ENCODE assay signal across 23 cellular contexts in genomic region chr14:66365388-66365787, GRCh38.
"Had no signal": no experiment of that assay in that cellular context is flagged by ENCODE, and none has a peak within 500 bp of the region (broad histone marks: within the 10 kb centered on the region; RNA-seq: fewer than 3 reads in every experiment).

No MANE protein-coding gene starts in this region.

- H3K9me3 ChIP-seq: breast epithelium, colonic mucosa had no signal

- H3K27me3 ChIP-seq: breast epithelium, colonic mucosa had no signal

- DNase-seq: activated B cell treated with CpG ODN at 0.5 μM for 24 hours; activated CD4-positive, alpha-beta memory T cell treated with anti-CD3 and anti-CD28 coated beads, Interleukin-2, amount 10 ng/mL, durations not matched to agents 7 days and 5 days; activated CD4-positive, alpha-beta T cell treated with anti-CD3 and anti-CD28 coated beads for 1 hour; activated CD4-positive, alpha-beta T cell treated with anti-CD3 and anti-CD28 coated beads, Interleukin-2, amount 10 ng/mL, durations not matched to agents 7 days and 5 days; activated gamma-delta T cell treated with Interleukin-2 at 50 U/mL for 16 hours; activated naive CD4-positive, alpha-beta T cell treated with anti-CD3 and anti-CD28 coated beads, Interleukin-2, amount 10 ng/mL, durations not matched to agents 7 days and 5 days; activated naive CD8-positive, alpha-beta T cell treated with anti-CD3 and anti-CD28 coated beads, Interleukin-2, amount 10 ng/mL, durations not matched to agents 7 days and 5 days; activated T-cell treated with anti-CD3 and anti-CD28 coated beads, Interleukin-2, amount 50 U/mL, for 72 hours; aorta; caudate nucleus; colonic mucosa; Karpas-422; NCI-H1105 treated with DMSO at 0.1 percent for 48 hours; NCI-H1436 treated with DMSO at 0.1 percent for 48 hours; NCI-H2081; NCI-H446 treated with DMSO at 0.1 percent for 48 hours; NCI-H774; NK-92 treated with Interleukin-12 subunit alpha and Interleukin-12 subunit beta, amount 100 ng/mL, for 24 hours; SHP77 treated with DMSO at 0.1 percent for 48 hours; T-helper 17 cell; T-helper 9 cell had no signal

- H3K4me3 ChIP-seq: breast epithelium, colonic mucosa had no signal

- H3K27ac Mint-ChIP-seq: activated B cell treated with CpG ODN at 0.5 μM for 24 hours; activated CD4-positive, alpha-beta memory T cell treated with anti-CD3 and anti-CD28 coated beads, Interleukin-2, amount 10 ng/mL, durations not matched to agents 7 days and 5 days; activated CD4-positive, alpha-beta T cell treated with anti-CD3 and anti-CD28 coated beads, Interleukin-2, amount 10 ng/mL, durations not matched to agents 7 days and 5 days; activated naive CD4-positive, alpha-beta T cell treated with anti-CD3 and anti-CD28 coated beads, Interleukin-2, amount 10 ng/mL, durations not matched to agents 7 days and 5 days; activated naive CD8-positive, alpha-beta T cell treated with anti-CD3 and anti-CD28 coated beads, Interleukin-2, amount 10 ng/mL, durations not matched to agents 7 days and 5 days; activated T-cell treated with anti-CD3 and anti-CD28 coated beads, Interleukin-2, amount 50 U/mL, for 72 hours; activated T-helper 2 cell treated with anti-CD3 and anti-CD28 coated beads, Interferon-gamma antibody, Interleukin-2, Interleukin-4, amounts not matched to agents 10 μg/mL and 5 μg/mL and 100 μg/mL, durations not matched to agents 14 hours and 24 hours and 36 hours; T-helper 17 cell had no signal

- H3K27ac ChIP-seq: breast epithelium, colonic mucosa had no signal

- H3K4me1 ChIP-seq: breast epithelium, colonic mucosa had no signal

- H3K4me1 Mint-ChIP-seq: activated B cell treated with CpG ODN at 0.5 μM for 24 hours; activated CD4-positive, alpha-beta memory T cell treated with anti-CD3 and anti-CD28 coated beads, Interleukin-2, amount 10 ng/mL, durations not matched to agents 7 days and 5 days; activated CD4-positive, alpha-beta T cell treated with anti-CD3 and anti-CD28 coated beads, Interleukin-2, amount 10 ng/mL, durations not matched to agents 7 days and 5 days; activated naive CD4-positive, alpha-beta T cell treated with anti-CD3 and anti-CD28 coated beads, Interleukin-2, amount 10 ng/mL, durations not matched to agents 7 days and 5 days; activated naive CD8-positive, alpha-beta T cell treated with anti-CD3 and anti-CD28 coated beads, Interleukin-2, amount 10 ng/mL, durations not matched to agents 7 days and 5 days; T-helper 17 cell had no signal

- ATAC-seq: activated T-cell treated with anti-CD3 and anti-CD28 coated beads, Interleukin-2, amount 50 U/mL, for 72 hours; T-helper 17 cell had no signal

- H3K36me3 Mint-ChIP-seq: activated naive CD4-positive, alpha-beta T cell treated with anti-CD3 and anti-CD28 coated beads, Interleukin-2, amount 10 ng/mL, durations not matched to agents 7 days and 5 days; activated naive CD8-positive, alpha-beta T cell treated with anti-CD3 and anti-CD28 coated beads, Interleukin-2, amount 10 ng/mL, durations not matched to agents 7 days and 5 days had no signal

- H3K36me3 ChIP-seq: breast epithelium, colonic mucosa had no signal

- H3K27me3 Mint-ChIP-seq: activated B cell treated with CpG ODN at 0.5 μM for 24 hours; activated naive CD8-positive, alpha-beta T cell treated with anti-CD3 and anti-CD28 coated beads, Interleukin-2, amount 10 ng/mL, durations not matched to agents 7 days and 5 days had no signal

- H3K9me3 Mint-ChIP-seq: activated B cell treated with CpG ODN at 0.5 μM for 24 hours; activated CD4-positive, alpha-beta memory T cell treated with anti-CD3 and anti-CD28 coated beads, Interleukin-2, amount 10 ng/mL, durations not matched to agents 7 days and 5 days; activated CD4-positive, alpha-beta T cell treated with anti-CD3 and anti-CD28 coated beads, Interleukin-2, amount 10 ng/mL, durations not matched to agents 7 days and 5 days; activated naive CD4-positive, alpha-beta T cell treated with anti-CD3 and anti-CD28 coated beads, Interleukin-2, amount 10 ng/mL, durations not matched to agents 7 days and 5 days; activated naive CD8-positive, alpha-beta T cell treated with anti-CD3 and anti-CD28 coated beads, Interleukin-2, amount 10 ng/mL, durations not matched to agents 7 days and 5 days; activated T-cell treated with anti-CD3 and anti-CD28 coated beads, Interleukin-2, amount 50 U/mL, for 72 hours; activated T-helper 2 cell treated with anti-CD3 and anti-CD28 coated beads, Interferon-gamma antibody, Interleukin-2, Interleukin-4, amounts not matched to agents 10 μg/mL and 5 μg/mL and 100 μg/mL, durations not matched to agents 14 hours and 24 hours and 36 hours had no signal

- H3K4me3 Mint-ChIP-seq: activated B cell treated with CpG ODN at 0.5 μM for 24 hours; activated CD4-positive, alpha-beta memory T cell treated with anti-CD3 and anti-CD28 coated beads, Interleukin-2, amount 10 ng/mL, durations not matched to agents 7 days and 5 days; activated CD4-positive, alpha-beta T cell treated with anti-CD3 and anti-CD28 coated beads, Interleukin-2, amount 10 ng/mL, durations not matched to agents 7 days and 5 days; activated naive CD4-positive, alpha-beta T cell treated with anti-CD3 and anti-CD28 coated beads, Interleukin-2, amount 10 ng/mL, durations not matched to agents 7 days and 5 days; activated naive CD8-positive, alpha-beta T cell treated with anti-CD3 and anti-CD28 coated beads, Interleukin-2, amount 10 ng/mL, durations not matched to agents 7 days and 5 days; activated T-cell treated with anti-CD3 and anti-CD28 coated beads, Interleukin-2, amount 50 U/mL, for 72 hours; T-helper 17 cell had no signal
